ENCODE assay signal across 11 cellular contexts in the genomic region with DNA sequence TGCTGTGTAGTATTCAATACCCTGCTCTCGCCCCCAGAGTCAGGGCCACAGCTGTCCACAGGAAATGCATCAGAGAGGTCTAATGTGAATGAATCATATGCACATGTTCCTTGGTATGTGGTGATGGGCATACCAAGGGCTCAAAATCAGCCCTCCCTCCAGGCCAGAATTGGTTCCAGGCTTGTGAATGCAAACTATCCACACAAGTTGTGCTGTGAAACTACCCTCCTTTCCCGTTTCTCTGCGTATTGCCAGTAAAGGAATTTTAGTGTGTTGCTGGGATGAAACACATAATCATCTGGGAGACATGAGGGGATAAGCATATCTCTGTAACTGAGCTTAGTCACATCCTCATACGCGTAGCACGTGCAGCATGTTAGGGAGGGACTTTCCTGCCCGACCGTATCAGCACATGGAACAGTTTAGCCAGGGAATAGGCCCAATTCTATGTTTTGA. TPM values are rescaled to one million over a fixed set of nuclear protein-coding genes. Genes with fewer than 3 reads are reported as not detected.
DNase-seq lines count a peak whose midpoint lies in the region; ATAC-seq, FAIRE-seq and TF ChIP-seq lines count a peak whose summit lies in the region.
"Had no signal": no experiment of that assay in that cellular context is flagged by ENCODE, and none has a peak within 500 bp of the region (broad histone marks: within the 10 kb centered on the region; RNA-seq: fewer than 3 reads in every experiment).

No MANE protein-coding gene starts in this region.

- peak overlapping the region; percentile 91 for H3K14ac ChIP-seq in IMR-90 (replicated peaks; ENCODE audit: low read depth, low read length)

- FAIRE-seq in bronchial epithelial cell (lab: Jason Lieb, UNC) (no peak), frontal cortex (lab: Jason Lieb, UNC) (no peak)

- peak overlapping the region; percentile 92 for H3K4ac ChIP-seq in IMR-90 (ENCODE audit: low read depth, low read length)

- dilution Hi-C loops in IMR-90 (cut with HindIII; ENCODE audit: low sequenced_read_pairs, unreplicated experiment), result no loop called here

- H3K18ac ChIP-seq in IMR-90 (ENCODE audit: low read depth, low read length), result peak overlapping the region; percentile 83

- WGBS in IMR-90 (ENCODE audit: extremely low coverage in 2 of 2, insufficient read length in 1 of 2), 2 experiments, result 10% methylated on average over 2 of the region's 8 CpGs; no CpG with 5 or more reads in 1 of the 2 experiments

- H2BK20ac ChIP-seq in IMR-90 (ENCODE audit: low read depth, low read length), result peak overlapping the region; percentile 96

- H3K9ac ChIP-seq in IMR-90 (ENCODE audit: low read depth, low read length), result no peak overlapping the region

- H4K91ac ChIP-seq in IMR-90 (ENCODE audit: insufficient read depth, low read depth, low read length), result peak overlapping the region; percentile 61

- CTCF ChIA-PET in AG04450 (lab: Charles Lee) (no interaction called here), IMR-90 (lab: Yijun Ruan, JAX) (no interaction called here)

- ATAC-seq in IMR-90 (ENCODE audit: low read depth) (peak; percentile 93), GM18520 (IDR thresholded peaks at IDR 0.05; ENCODE audit: unreplicated experiment) (no peak), GM18867 (IDR thresholded peaks at IDR 0.05; ENCODE audit: unreplicated experiment) (no peak)

- H2AFZ ChIP-seq in IMR-90 (replicated peaks; ENCODE audit: low read length, poor library complexity), result peak overlapping the region; percentile 87

- TF ChIP-seq CTCF in AG04450 (IDR thresholded peaks at IDR 0.05; ENCODE audit: low read depth, low read length), result no peak
- no peak for TF ChIP-seq CTCF in IMR-90 (conservative IDR thresholded peaks at IDR 0.05; ENCODE audit: low read depth, low read length)
- no peak for TF ChIP-seq CTCF in bronchial epithelial cell (IDR thresholded peaks at IDR 0.05; ENCODE audit: insufficient read depth, low read length, severe bottlenecking)

- peak overlapping the region; percentile 11 to 80 for H4K8ac ChIP-seq in IMR-90 (ENCODE audit: low read depth in 2 of 2, low read length in 2 of 2)

- H3K4me1 ChIP-seq in IMR-90 (ENCODE audit: control insufficient read depth, insufficient read depth, low read length), result peaks cover 7% of the 10 kb centered on the region

- peak overlapping the region; percentile 93 for H2BK5ac ChIP-seq in IMR-90 (ENCODE audit: low read depth, low read length, poor library complexity, severe bottlenecking)

- H2BK120ac ChIP-seq in IMR-90 (ENCODE audit: low read depth, low read length), result peak overlapping the region; percentile 97

- H3K23ac ChIP-seq in IMR-90 (ENCODE audit: low read depth, low read length), result peak overlapping the region; percentile 89

- no TSS peak for BruUV-seq in IMR-90 (replicated peaks; lab: Mats Ljungman, UMichigan)

- no peaks in the 10 kb centered on the region for H3K36me3 ChIP-seq in IMR-90 (ENCODE audit: control insufficient read depth, insufficient read depth, low read length)
- H3K36me3 ChIP-seq in bronchial epithelial cell (ENCODE audit: control insufficient read depth, insufficient read depth, low read length), result no peaks in the 10 kb centered on the region

- H3K4me2 ChIP-seq in IMR-90 (ENCODE audit: low read depth, low read length), result peak overlapping the region; percentile 23; the same call in 1 of the 2 replicates

- TF ChIP-seq POLR2A in IMR-90 (IDR thresholded peaks at IDR 0.05; ENCODE audit: low read depth, low read length), result 0 out of 2 replicates have a peak, but pooled peaks have one; percentile 18

- no peaks in the 10 kb centered on the region for H4K20me1 ChIP-seq in IMR-90 (ENCODE audit: insufficient read depth, low read length)

- peak overlapping the region; percentile 31 for H2AK5ac ChIP-seq in IMR-90 (ENCODE audit: low read depth, low read length)

- peaks cover 6% of the 10 kb centered on the region for H3K9me1 ChIP-seq in IMR-90 (ENCODE audit: insufficient read depth, low read length)

- H3K9me3 ChIP-seq in AG04450 (ENCODE audit: control insufficient read depth, insufficient read depth, low read length), result no peaks in the 10 kb centered on the region
- no peaks in the 10 kb centered on the region for H3K9me3 ChIP-seq in IMR-90 (ENCODE audit: control insufficient read depth, insufficient read depth, low read length)

- H3K56ac ChIP-seq in IMR-90 (ENCODE audit: extremely low read depth, insufficient read depth, low read length), result peak overlapping the region; percentile 78

- DNase-seq in AG04450 (ENCODE audit: low read depth, low spot score) (peak; percentile 96), IMR-90 (peak; percentile 99), bronchial epithelial cell (ENCODE audit: low read depth) (peak; percentile 81), kidney glomerular epithelial cell (lab: John Stamatoyannopoulos, UW) (peak; percentile 27), globus pallidus (ENCODE audit: low spot score) (no peak), frontal cortex (ENCODE audit: low spot score in 2 of 2) (no peak)
- DNase-seq: cortex of kidney, NCI-H1436 treated with DMSO at 0.1 percent for 48 hours, SIG-M5 had no signal

- H3K27me3 ChIP-seq in AG04450 (ENCODE audit: control insufficient read depth, insufficient read depth, low read length) (no peaks in the 10 kb centered on the region), IMR-90 (ENCODE audit: control insufficient read depth, insufficient read depth, low read length) (no peaks in the 10 kb centered on the region), bronchial epithelial cell (ENCODE audit: control insufficient read depth, insufficient read depth, low read length) (no peaks in the 10 kb centered on the region)

- in situ Hi-C loops in IMR-90 (cut with MboI; ENCODE audit: low sequenced_read_pairs), result loop anchor here (10.0 kb wide), 1 partner anchor 186 kb away; no protein-coding TSS in a partner anchor

- H3K79me1 ChIP-seq in IMR-90 (ENCODE audit: low read depth in 1 of 2, low read length in 2 of 2), result no peaks in the 10 kb centered on the region

- TF ChIP-seq RAD21 in IMR-90 (IDR thresholded peaks at IDR 0.05; ENCODE audit: low read length), result no peak; the same call in 1 of the 2 replicates

- POLR2A ChIA-PET in AG04450 (lab: Yijun Ruan, JAX), result no interaction called here
- POLR2A ChIA-PET in IMR-90 (lab: Charles Lee; ENCODE audit: unreplicated experiment), result no interaction called here

- H3K4me3 ChIP-seq in AG04450 (ENCODE audit: low read depth, low read length), result no peak overlapping the region
- no peak overlapping the region for H3K4me3 ChIP-seq in IMR-90 (ENCODE audit: insufficient read depth, low read depth, low read length)
- no peak overlapping the region for H3K4me3 ChIP-seq in bronchial epithelial cell (ENCODE audit: low read depth, low read length)

- intact Hi-C loops in IMR-90 (cut with micrococcal nuclease), result loop anchor here (5.0 kb wide), 2 partner anchors 99 to 184 kb away; no protein-coding TSS in a partner anchor

- H2BK15ac ChIP-seq in IMR-90 (ENCODE audit: low read depth, low read length), result peak overlapping the region; percentile 51; the same call in 2 of the 3 replicates

- peak overlapping the region; percentile 68 for H4K5ac ChIP-seq in IMR-90 (ENCODE audit: low read depth, low read length)

- H3K27ac ChIP-seq in AG04450 (ENCODE audit: low read depth, low read length), result peak overlapping the region; percentile 98
- peak overlapping the region; percentile 58 for H3K27ac ChIP-seq in IMR-90 (ENCODE audit: insufficient read depth, low read length)

- no peak overlapping the region for H2AK9ac ChIP-seq in IMR-90 (replicated peaks; ENCODE audit: low read depth, low read length, poor library complexity)

TF ChIP-seq in IMR-90, 13 proteins besides CTCF, POLR2A, EP300 and RAD21 (continues in another document):
- peak; percentile 74 for TF ChIP-seq RCOR1 (IDR thresholded peaks at IDR 0.05; ENCODE audit: insufficient replicate concordance, low read length)
- TF ChIP-seq FOS (IDR thresholded peaks at IDR 0.05; ENCODE audit: low read depth, low read length), result peak; percentile 91
- no peak for TF ChIP-seq CHD1 (IDR thresholded peaks at IDR 0.05; ENCODE audit: low read depth, low read length)
- TF ChIP-seq MXI1 (IDR thresholded peaks at IDR 0.05; ENCODE audit: borderline replicate concordance, low read depth, low read length), result 0 out of 2 replicates have a peak, but pooled peaks have one; percentile 47
- no peak for TF ChIP-seq CEBPB (IDR thresholded peaks at IDR 0.05; ENCODE audit: low read depth, low read length)
- TF ChIP-seq ELK1 (IDR thresholded peaks at IDR 0.05; ENCODE audit: borderline replicate concordance, low read depth, low read length), result no peak
- no peak for TF ChIP-seq RFX5 (IDR thresholded peaks at IDR 0.05; ENCODE audit: low read depth, low read length)
- 0 out of 2 replicates have a peak, but pooled peaks have one; percentile 5 for TF ChIP-seq SMC3 (IDR thresholded peaks at IDR 0.05; ENCODE audit: low read depth, low read length)
- peak; percentile 99 for TF ChIP-seq BHLHE40 (IDR thresholded peaks at IDR 0.05; ENCODE audit: low read depth, low read length)
- TF ChIP-seq MAFK (IDR thresholded peaks at IDR 0.05; ENCODE audit: low read depth, low read length), result peak; percentile 35; the same call in 1 of the 2 replicates
- TF ChIP-seq MAZ (IDR thresholded peaks at IDR 0.05; ENCODE audit: borderline replicate concordance, low read depth, low read length), result 0 out of 2 replicates have a peak, but pooled peaks have one; percentile 68
- TF ChIP-seq, protein P1, sequence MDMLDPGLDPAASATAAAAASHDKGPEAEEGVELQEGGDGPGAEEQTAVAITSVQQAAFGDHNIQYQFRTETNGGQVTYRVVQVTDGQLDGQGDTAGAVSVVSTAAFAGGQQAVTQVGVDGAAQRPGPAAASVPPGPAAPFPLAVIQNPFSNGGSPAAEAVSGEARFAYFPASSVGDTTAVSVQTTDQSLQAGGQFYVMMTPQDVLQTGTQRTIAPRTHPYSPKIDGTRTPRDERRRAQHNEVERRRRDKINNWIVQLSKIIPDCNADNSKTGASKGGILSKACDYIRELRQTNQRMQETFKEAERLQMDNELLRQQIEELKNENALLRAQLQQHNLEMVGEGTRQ (IDR thresholded peaks at IDR 0.05; ENCODE audit: low read depth, low read length), result peak; percentile 78

RNA-seq across cellular contexts. Expression of gene MME, which starts 9.2 kb away (rescaled TPM):
- polyA plus RNA-seq in AG04450 (2011; rRNA removed) (51.6 and 61.7 TPM in 2 replicates), IMR-90 (2012; rRNA removed) (7.5 and 11.7 TPM in 2 replicates)
- 60.4 and 90.5 TPM in 2 replicates for polyA minus RNA-seq in AG04450 (2011; rRNA and poly(A)+ RNA removed)
- total RNA-seq in IMR-90 (2012; rRNA removed) (19.4 and 22.8 TPM in 2 replicates), bronchial epithelial cell (16.9 and 25.3 TPM in 2 replicates), frontal cortex (4.1 TPM)
- polyA plus RNA-seq in IMR-90 (2012; cell fraction: cytosol; rRNA removed), result 2.2 and 6.1 TPM in 2 replicates
- 2.2 and 16.5 TPM in 2 replicates for polyA plus RNA-seq in IMR-90 (2012; cell fraction: nucleus; rRNA removed; ENCODE audit: low replicate concordance)

Comparison
In these comparisons a context has a peak if more than half of its experiments do, and no peak if none do; other contexts are left out.
1. DNase-seq: peak in AG04450 (single experiment), IMR-90 (single experiment), bronchial epithelial cell (single experiment) and kidney glomerular epithelial cell (single experiment); none in globus pallidus (single experiment) and frontal cortex (0 of 2).